25 cellular contexts compared by ENCODE assay signal in the genomic region with DNA sequence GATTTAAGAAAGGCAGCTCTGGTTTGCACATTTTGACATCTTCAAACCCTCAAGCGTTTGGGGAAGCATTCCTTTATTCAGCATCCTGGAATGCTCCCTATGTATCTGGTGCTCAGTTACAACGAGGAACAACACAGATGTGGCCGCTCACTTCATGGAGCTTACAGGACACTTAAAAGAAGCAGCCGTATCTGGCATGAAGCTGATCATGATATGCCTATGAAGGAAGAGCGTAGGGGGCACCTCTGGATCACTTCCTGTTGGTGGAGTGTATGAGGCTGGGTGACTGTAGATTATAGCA.
"Had no signal": no experiment of that assay in that cellular context is flagged by ENCODE, and none has a peak within 500 bp of the region (broad histone marks: within the 10 kb centered on the region; RNA-seq: fewer than 3 reads in every experiment).

No MANE protein-coding gene starts in this region.

- DNase-seq: activated B cell treated with CpG ODN at 0.5 μM for 24 hours; activated CD4-positive, alpha-beta T cell treated with anti-CD3 and anti-CD28 coated beads for 36 hours; activated CD4-positive, alpha-beta T cell treated with anti-CD3 and anti-CD28 coated beads, Interleukin-2, amount 50 U/mL, for 48 hours; activated effector memory CD4-positive, alpha-beta T cell treated with Interleukin-2 at 50 U/mL for 16 hours; activated naive CD4-positive, alpha-beta T cell treated with anti-CD3 and anti-CD28 coated beads for 36 hours; activated naive CD8-positive, alpha-beta T cell treated with anti-CD3 and anti-CD28 coated beads, Interleukin-2, amount 50 U/mL, for 24 hours; activated T-cell treated with anti-CD3 and anti-CD28 coated beads, Interleukin-2, amount 50 U/mL, for 72 hours; anterior cingulate cortex; brain microvascular endothelial cell; caudate nucleus; effector memory CD4-positive, alpha-beta T cell; heart left ventricle; left cardiac atrium; mucosa of descending colon; nephron progenitor cell; occipital lobe; posterior cingulate gyrus; sigmoid colon; stimulated activated CD4-positive, alpha-beta T cell treated with anti-CD3 and anti-CD28 coated beads, Interleukin-4, amount 100 ng/mL, for 1 hour; stimulated activated naive CD8-positive, alpha-beta T cell treated with anti-CD3 and anti-CD28 coated beads, Interleukin-15, Interleukin-2, amounts not matched to agents 100 U/mL and 50 U/mL, for 24 hours; T1000; thyroid gland had no signal

- H3K4me3 Mint-ChIP-seq: activated B cell treated with CpG ODN at 0.5 μM for 24 hours; activated CD4-positive, alpha-beta T cell treated with anti-CD3 and anti-CD28 coated beads for 36 hours; activated naive CD4-positive, alpha-beta T cell treated with anti-CD3 and anti-CD28 coated beads for 36 hours; activated naive CD8-positive, alpha-beta T cell treated with anti-CD3 and anti-CD28 coated beads, Interleukin-2, amount 50 U/mL, for 24 hours; activated T-cell treated with anti-CD3 and anti-CD28 coated beads, Interleukin-2, amount 50 U/mL, for 72 hours; nephron progenitor cell; T-helper 1 cell treated with Interleukin-12 subunit alpha and Interleukin-12 subunit beta and Interleukin-4 antibody, amounts not matched to agents 30 μg/mL and 1 μg/mL, for 36 hours had no signal

- H3K36me3 ChIP-seq: brain microvascular endothelial cell, gastroesophageal sphincter, heart left ventricle, sigmoid colon, thyroid gland had no signal

- ATAC-seq: activated CD4-positive, alpha-beta T cell treated with anti-CD3 and anti-CD28 coated beads for 36 hours; activated naive CD8-positive, alpha-beta T cell treated with anti-CD3 and anti-CD28 coated beads, Interleukin-2, amount 50 U/mL, for 24 hours; activated T-cell treated with anti-CD3 and anti-CD28 coated beads, Interleukin-2, amount 50 U/mL, for 72 hours; esophagus mucosa; gastroesophageal sphincter; heart left ventricle; mucosa of descending colon; stimulated activated naive CD8-positive, alpha-beta T cell treated with anti-CD3 and anti-CD28 coated beads, Interleukin-15, Interleukin-2, amounts not matched to agents 100 U/mL and 50 U/mL, for 24 hours had no signal

- H3K27me3 Mint-ChIP-seq: activated B cell treated with CpG ODN at 0.5 μM for 24 hours had no signal

- H3K9me3 ChIP-seq: gastroesophageal sphincter, heart left ventricle, mucosa of descending colon, sigmoid colon, thyroid gland had no signal

- H3K9me3 Mint-ChIP-seq: activated naive CD4-positive, alpha-beta T cell treated with anti-CD3 and anti-CD28 coated beads for 36 hours; activated naive CD8-positive, alpha-beta T cell treated with anti-CD3 and anti-CD28 coated beads, Interleukin-2, amount 50 U/mL, for 24 hours; activated T-cell treated with anti-CD3 and anti-CD28 coated beads, Interleukin-2, amount 50 U/mL, for 72 hours; nephron progenitor cell; T-helper 1 cell treated with Interleukin-12 subunit alpha and Interleukin-12 subunit beta and Interleukin-4 antibody, amounts not matched to agents 30 μg/mL and 1 μg/mL, for 36 hours had no signal

- H3K27me3 ChIP-seq: gastroesophageal sphincter, heart left ventricle, sigmoid colon, thyroid gland had no signal

- H3K27ac Mint-ChIP-seq: activated B cell treated with CpG ODN at 0.5 μM for 24 hours; activated CD4-positive, alpha-beta T cell treated with anti-CD3 and anti-CD28 coated beads for 36 hours; activated naive CD4-positive, alpha-beta T cell treated with anti-CD3 and anti-CD28 coated beads for 36 hours; activated naive CD8-positive, alpha-beta T cell treated with anti-CD3 and anti-CD28 coated beads, Interleukin-2, amount 50 U/mL, for 24 hours; activated T-cell treated with anti-CD3 and anti-CD28 coated beads, Interleukin-2, amount 50 U/mL, for 72 hours; nephron progenitor cell; T-helper 1 cell treated with Interleukin-12 subunit alpha and Interleukin-12 subunit beta and Interleukin-4 antibody, amounts not matched to agents 30 μg/mL and 1 μg/mL, for 36 hours had no signal

- H3K4me3 ChIP-seq: gastroesophageal sphincter, heart left ventricle, mucosa of descending colon, sigmoid colon, thyroid gland had no signal

- H3K27ac ChIP-seq: brain microvascular endothelial cell had no signal
